In genomic region chr4:55675196-55675793, GRCh38 we compare ENCODE assay signal across 25 cellular contexts. TPM values are rescaled to one million over a fixed set of nuclear protein-coding genes. Genes with fewer than 3 reads are reported as not detected.
A peak's percentile ranks its signal among the peaks of the same experiment; 100 is the strongest.
DNase-seq lines count a peak whose midpoint lies in the region; ATAC-seq and TF ChIP-seq lines count a peak whose summit lies in the region.
"Had no signal": no experiment of that assay in that cellular context is flagged by ENCODE, and none has a peak within 500 bp of the region (broad histone marks: within the 10 kb centered on the region; RNA-seq: fewer than 3 reads in every experiment).

No MANE protein-coding gene starts in this region.

- H3K9me3 Mint-ChIP-seq in WTC11, result peaks cover 31% of the 10 kb centered on the region
- no peaks in the 10 kb centered on the region for H3K9me3 Mint-ChIP-seq in activated naive CD4-positive, alpha-beta T cell treated with anti-CD3 and anti-CD28 coated beads, Interleukin-2, amount 10 ng/mL, durations not matched to agents 7 days and 5 days
- H3K9me3 Mint-ChIP-seq: activated CD4-positive, alpha-beta memory T cell treated with anti-CD3 and anti-CD28 coated beads for 36 hours; HFFc6 had no signal

- H4K8ac ChIP-seq in neuronal stem cell (ENCODE audit: low read depth, low read length), result no peak overlapping the region

- no peak overlapping the region for H3K4ac ChIP-seq in neuronal stem cell (ENCODE audit: low read length)

- no peak overlapping the region for H3K9ac ChIP-seq in neuronal stem cell (ENCODE audit: low read depth, low read length, poor library complexity)

- H2AFZ ChIP-seq in neuronal stem cell (ENCODE audit: low read length), result peak overlapping the region; percentile 70

- no peak overlapping the region for H3K14ac ChIP-seq in neuronal stem cell (ENCODE audit: low read length)

- no peak overlapping the region for H2BK5ac ChIP-seq in neuronal stem cell (ENCODE audit: low read length)

- no CpG with 5 or more reads among the region's 4 CpGs for WGBS in neuronal stem cell (ENCODE audit: extremely low coverage in 2 of 2, insufficient read length in 2 of 2, insufficient replicate concordance in 1 of 2), 2 donors

- no peak overlapping the region for H2BK12ac ChIP-seq in neuronal stem cell (ENCODE audit: low read length)

- H3K23ac ChIP-seq in neuronal stem cell (ENCODE audit: low read depth, low read length, poor library complexity), result no peak overlapping the region

- H3K27me3 Mint-ChIP-seq in WTC11 (ENCODE audit: low read depth), result no peaks in the 10 kb centered on the region; the same call in 1 of the 2 replicates
- peaks cover 3% of the 10 kb centered on the region for H3K27me3 Mint-ChIP-seq in activated naive CD4-positive, alpha-beta T cell treated with anti-CD3 and anti-CD28 coated beads, Interleukin-2, amount 10 ng/mL, durations not matched to agents 7 days and 5 days

- CTCF ChIA-PET in WTC11 (lab: Charles Lee), result interaction anchor here (0.7 to 1.0 kb wide), 2 partner anchors 38 to 121 kb away, joined by 3 read pairs; no protein-coding TSS in a partner anchor
- CTCF ChIA-PET in activated naive CD4-positive, alpha-beta T cell treated with anti-CD3 and anti-CD28 coated beads, Interleukin-2, amount 10 ng/mL, durations not matched to agents 7 days and 5 days (lab: Charles Lee), result no interaction called here

- H3K27me3 ChIP-seq in neuronal stem cell (ENCODE audit: control insufficient read depth in 3 of 3, insufficient read depth in 3 of 3, low read depth in 1 of 3, low read length in 3 of 3), result no peaks in the 10 kb centered on the region
- H3K27me3 ChIP-seq: left lung had no signal

- DNase-seq in NCI-H187 (lab: John Stamatoyannopoulos, UW) (peak; percentile 10 to 17), NCI-H187 treated with DMSO at 0.1 percent for 48 hours (lab: John Stamatoyannopoulos, UW) (no peak), NCI-H2171 treated with DMSO at 0.1 percent for 48 hours (lab: John Stamatoyannopoulos, UW) (peak; percentile 75), WTC11 (ENCODE audit: low spot score) (no peak), neuronal stem cell (ENCODE audit: low spot score) (no peak), COLO668 (lab: John Stamatoyannopoulos, UW; ENCODE audit: unreplicated experiment) (no peak)
- no peak for DNase-seq in activated naive CD4-positive, alpha-beta T cell treated with anti-CD3 and anti-CD28 coated beads, Interleukin-2, amount 10 ng/mL, durations not matched to agents 7 days and 5 days
- DNase-seq: activated CD4-positive, alpha-beta memory T cell treated with anti-CD3 and anti-CD28 coated beads for 36 hours; activated naive CD4-positive, alpha-beta T cell; activated T-cell treated with anti-CD3 and anti-CD28 coated beads for 4 hours; anterior cingulate cortex; central memory CD4-positive, alpha-beta T cell; HFFc6; KG1; left lung; midbrain; psoas muscle; Right ventricle myocardium superior; stimulated activated CD8-positive, alpha-beta memory T cell treated with anti-CD3 and anti-CD28 coated beads, Interleukin-4, amount 100 ng/mL, for 48 hours; T-helper 1 cell had no signal

- no peak overlapping the region for H3K18ac ChIP-seq in neuronal stem cell (ENCODE audit: low read length)

- H3K36me3 Mint-ChIP-seq in WTC11, result peaks cover 3% of the 10 kb centered on the region; the same call in 1 of the 2 replicates
- no peaks in the 10 kb centered on the region for H3K36me3 Mint-ChIP-seq in activated naive CD4-positive, alpha-beta T cell treated with anti-CD3 and anti-CD28 coated beads, Interleukin-2, amount 10 ng/mL, durations not matched to agents 7 days and 5 days
- H3K36me3 Mint-ChIP-seq: activated CD4-positive, alpha-beta memory T cell treated with anti-CD3 and anti-CD28 coated beads for 36 hours; CD14-positive monocyte had no signal

- POLR2A ChIA-PET in WTC11 (lab: Charles Lee), result no interaction called here

- no peaks in the 10 kb centered on the region for H3K79me1 ChIP-seq in neuronal stem cell (ENCODE audit: low read depth, low read length)

- no peak for TF ChIP-seq CTCF in WTC11 (IDR thresholded peaks at IDR 0.05)

- peaks cover 0 to 9% of the 10 kb centered on the region in 2 donors for H3K9me3 ChIP-seq in neuronal stem cell (replicated peaks in 1 of 2; ENCODE audit: control insufficient read depth in 2 of 2, insufficient read depth in 1 of 2, low read depth in 1 of 2, low read length in 2 of 2)
- H3K9me3 ChIP-seq: A549, psoas muscle, suprapubic skin had no signal

- H3K4me1 Mint-ChIP-seq in WTC11, result peaks cover 16% of the 10 kb centered on the region
- H3K4me1 Mint-ChIP-seq in activated naive CD4-positive, alpha-beta T cell treated with anti-CD3 and anti-CD28 coated beads, Interleukin-2, amount 10 ng/mL, durations not matched to agents 7 days and 5 days, result no peaks in the 10 kb centered on the region
- H3K4me1 Mint-ChIP-seq: CD14-positive monocyte had no signal

- H4K91ac ChIP-seq in neuronal stem cell (ENCODE audit: low read depth, low read length, poor library complexity), result no peak overlapping the region

- no peak overlapping the region; the same call in 1 of the 2 replicates for H3K27ac Mint-ChIP-seq in WTC11
- H3K27ac Mint-ChIP-seq in activated naive CD4-positive, alpha-beta T cell treated with anti-CD3 and anti-CD28 coated beads, Interleukin-2, amount 10 ng/mL, durations not matched to agents 7 days and 5 days, result no peak overlapping the region
- H3K27ac Mint-ChIP-seq: activated CD4-positive, alpha-beta memory T cell treated with anti-CD3 and anti-CD28 coated beads for 36 hours; CD14-positive monocyte; HFFc6 had no signal

- peak overlapping the region; percentile 21 for H2AK5ac ChIP-seq in neuronal stem cell (ENCODE audit: low read depth, low read length)

- no peaks in the 10 kb centered on the region for H3K36me3 ChIP-seq in neuronal stem cell (replicated peaks in 1 of 2; ENCODE audit: control insufficient read depth in 2 of 2, insufficient read depth in 2 of 2, low read length in 2 of 2)
- H3K36me3 ChIP-seq: left lung, suprapubic skin had no signal

- no peak overlapping the region for H3K4me3 ChIP-seq in neuronal stem cell (ENCODE audit: low read length in 2 of 2)
- H3K4me3 ChIP-seq: A549, left lung, psoas muscle, suprapubic skin had no signal

- H2BK15ac ChIP-seq in neuronal stem cell (ENCODE audit: low read length), result no peak overlapping the region

- ATAC-seq in WTC11 (peak; percentile 55), GM19351 (IDR thresholded peaks at IDR 0.05; ENCODE audit: unreplicated experiment) (no peak)
- ATAC-seq: A549, left lung, psoas muscle had no signal

- no peak overlapping the region for H3K27ac ChIP-seq in neuronal stem cell (replicated peaks; ENCODE audit: low read length)
- H3K27ac ChIP-seq: A549, left lung, psoas muscle, suprapubic skin had no signal

- H3K4me2 ChIP-seq in neuronal stem cell (ENCODE audit: insufficient read depth, low read length, poor library complexity, severe bottlenecking), result no peak overlapping the region
- H3K4me2 ChIP-seq: A549 had no signal

- peaks cover 7 to 9% of the 10 kb centered on the region in 2 donors for H3K4me1 ChIP-seq in neuronal stem cell (ENCODE audit: control insufficient read depth in 2 of 2, insufficient read depth in 1 of 2, low read depth in 1 of 2, low read length in 2 of 2)
- H3K4me1 ChIP-seq: A549, left lung, psoas muscle, suprapubic skin had no signal

- H3K4me3 Mint-ChIP-seq in WTC11, result no peak overlapping the region
- H3K4me3 Mint-ChIP-seq in activated naive CD4-positive, alpha-beta T cell treated with anti-CD3 and anti-CD28 coated beads, Interleukin-2, amount 10 ng/mL, durations not matched to agents 7 days and 5 days, result no peak overlapping the region
- H3K4me3 Mint-ChIP-seq: activated CD4-positive, alpha-beta memory T cell treated with anti-CD3 and anti-CD28 coated beads for 36 hours; CD14-positive monocyte; HFFc6; neural crest cell had no signal

- no peak overlapping the region for H2BK120ac ChIP-seq in neuronal stem cell (ENCODE audit: low read depth, low read length)

TF ChIP-seq in WTC11, 78 proteins besides CTCF, POLR2A, EP300 and RAD21 (continues in another document):
- no peak for TF ChIP-seq ZNF416 (CRISPR knock-in tag; IDR thresholded peaks at IDR 0.05)
- TF ChIP-seq, protein P1, sequence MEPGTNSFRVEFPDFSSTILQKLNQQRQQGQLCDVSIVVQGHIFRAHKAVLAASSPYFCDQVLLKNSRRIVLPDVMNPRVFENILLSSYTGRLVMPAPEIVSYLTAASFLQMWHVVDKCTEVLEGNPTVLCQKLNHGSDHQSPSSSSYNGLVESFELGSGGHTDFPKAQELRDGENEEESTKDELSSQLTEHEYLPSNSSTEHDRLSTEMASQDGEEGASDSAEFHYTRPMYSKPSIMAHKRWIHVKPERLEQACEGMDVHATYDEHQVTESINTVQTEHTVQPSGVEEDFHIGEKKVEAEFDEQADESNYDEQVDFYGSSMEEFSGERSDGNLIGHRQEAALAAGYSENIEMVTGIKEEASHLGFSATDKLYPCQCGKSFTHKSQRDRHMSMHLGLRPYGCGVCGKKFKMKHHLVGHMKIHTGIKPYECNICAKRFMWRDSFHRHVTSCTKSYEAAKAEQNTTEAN (CRISPR knock-in tag; IDR thresholded peaks at IDR 0.05), result no peak
- no peak for TF ChIP-seq FOXJ3 (CRISPR knock-in tag; IDR thresholded peaks at IDR 0.05; ENCODE audit: borderline replicate concordance)
- TF ChIP-seq SP1 (CRISPR knock-in tag; conservative IDR thresholded peaks at IDR 0.05), result no peak
- TF ChIP-seq, protein P2, sequence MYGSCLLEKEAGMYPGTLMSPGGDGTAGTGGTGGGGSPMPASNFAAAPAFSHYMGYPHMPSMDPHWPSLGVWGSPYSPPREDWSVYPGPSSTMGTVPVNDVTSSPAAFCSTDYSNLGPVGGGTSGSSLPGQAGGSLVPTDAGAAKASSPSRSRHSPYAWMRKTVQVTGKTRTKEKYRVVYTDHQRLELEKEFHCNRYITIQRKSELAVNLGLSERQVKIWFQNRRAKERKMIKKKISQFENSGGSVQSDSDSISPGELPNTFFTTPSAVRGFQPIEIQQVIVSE (CRISPR knock-in tag; IDR thresholded peaks at IDR 0.05; ENCODE audit: borderline replicate concordance), result no peak
- TF ChIP-seq, protein P3, sequence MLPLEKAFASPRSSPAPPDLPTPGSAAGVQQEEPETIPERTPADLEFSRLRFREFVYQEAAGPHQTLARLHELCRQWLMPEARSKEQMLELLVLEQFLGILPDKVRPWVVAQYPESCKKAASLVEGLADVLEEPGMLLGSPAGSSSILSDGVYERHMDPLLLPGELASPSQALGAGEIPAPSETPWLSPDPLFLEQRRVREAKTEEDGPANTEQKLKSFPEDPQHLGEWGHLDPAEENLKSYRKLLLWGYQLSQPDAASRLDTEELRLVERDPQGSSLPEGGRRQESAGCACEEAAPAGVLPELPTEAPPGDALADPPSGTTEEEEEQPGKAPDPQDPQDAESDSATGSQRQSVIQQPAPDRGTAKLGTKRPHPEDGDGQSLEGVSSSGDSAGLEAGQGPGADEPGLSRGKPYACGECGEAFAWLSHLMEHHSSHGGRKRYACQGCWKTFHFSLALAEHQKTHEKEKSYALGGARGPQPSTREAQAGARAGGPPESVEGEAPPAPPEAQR (CRISPR knock-in tag; IDR thresholded peaks at IDR 0.05), result no peak
- TF ChIP-seq NFATC4 (CRISPR knock-in tag; IDR thresholded peaks at IDR 0.05), result no peak
- TF ChIP-seq TP53 (CRISPR knock-in tag; IDR thresholded peaks at IDR 0.05), result no peak

RNA-seq across cellular contexts. Expression of gene NMU, which starts 39.2 kb away (rescaled TPM):
- 42.2 to 43.7 TPM (median 43.5 TPM) in 3 replicates for total RNA-seq in WTC11 (2021)
- polyA plus RNA-seq in neuronal stem cell (2013, experiment 1 of 2), result 10.8 TPM
- polyA plus RNA-seq in neuronal stem cell (2013, experiment 2 of 2), result 10.7 TPM
- total RNA-seq: HFFc6, psoas muscle, Right ventricle myocardium superior had no signal
- polyA plus RNA-seq: CD14-positive monocyte, psoas muscle had no signal

Comparison
In these comparisons a context has a peak if more than half of its experiments do, and no peak if none do; other contexts are left out.
1. DNase-seq: peak in NCI-H187 (2 of 2) and NCI-H2171 treated with DMSO at 0.1 percent for 48 hours (single experiment); none in NCI-H187 treated with DMSO at 0.1 percent for 48 hours (single experiment), WTC11 (single experiment), neuronal stem cell (single experiment), activated naive CD4-positive, alpha-beta T cell treated with anti-CD3 and anti-CD28 coated beads, Interleukin-2, amount 10 ng/mL, durations not matched to agents 7 days and 5 days (single experiment) and COLO668 (single experiment).